23 cellular contexts compared by ENCODE assay signal in the genomic region with DNA sequence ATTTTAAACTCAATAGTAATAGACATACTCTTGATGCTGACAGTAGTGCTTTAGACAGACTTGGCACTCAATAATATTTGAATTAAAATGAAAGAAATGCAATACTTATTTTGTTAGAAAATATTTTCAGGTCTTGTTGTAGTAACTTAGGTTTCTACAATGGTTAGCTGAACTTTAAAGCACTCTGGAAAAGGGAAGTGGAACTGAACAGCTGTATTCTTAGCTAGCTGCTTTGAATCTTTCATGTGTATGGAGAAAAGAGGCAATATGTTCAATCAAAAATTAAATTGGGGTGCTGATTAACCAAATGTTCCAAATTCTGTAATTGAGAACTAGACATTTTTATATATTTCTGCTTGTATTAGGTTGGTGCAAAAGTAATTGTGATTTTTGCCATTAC.
"Had no signal": no experiment of that assay in that cellular context is flagged by ENCODE, and none has a peak within 500 bp of the region (broad histone marks: within the 10 kb centered on the region; RNA-seq: fewer than 3 reads in every experiment).

No MANE protein-coding gene starts in this region.

- H3K27me3 Mint-ChIP-seq: activated B cell treated with CpG ODN at 0.5 μM for 24 hours; activated CD4-positive, alpha-beta memory T cell treated with anti-CD3 and anti-CD28 coated beads, Interleukin-2, amount 10 ng/mL, durations not matched to agents 7 days and 5 days; activated naive CD4-positive, alpha-beta T cell treated with anti-CD3 and anti-CD28 coated beads, Interleukin-2, amount 10 ng/mL, durations not matched to agents 7 days and 5 days; activated naive CD8-positive, alpha-beta T cell treated with anti-CD3 and anti-CD28 coated beads, Interleukin-2, amount 50 U/mL, for 24 hours; naive thymus-derived CD8-positive, alpha-beta T cell; stimulated activated naive CD8-positive, alpha-beta T cell treated with anti-CD3 and anti-CD28 coated beads, Interleukin-15, amount 100 ng/mL, for 72 hours had no signal

- H3K36me3 Mint-ChIP-seq: activated naive CD4-positive, alpha-beta T cell treated with anti-CD3 and anti-CD28 coated beads, Interleukin-2, amount 10 ng/mL, durations not matched to agents 7 days and 5 days; mesothelial cell of epicardium; naive thymus-derived CD8-positive, alpha-beta T cell; neural progenitor cell; stimulated activated effector memory CD8-positive, alpha-beta T cell treated with anti-CD3 and anti-CD28 coated beads, Interleukin-12 subunit alpha, Interleukin-12 subunit beta, amount 100 ng/mL, for 72 hours had no signal

- DNase-seq: activated B cell treated with CpG ODN at 0.5 μM for 24 hours; activated CD4-positive, alpha-beta memory T cell treated with anti-CD3 and anti-CD28 coated beads, Interleukin-2, amount 10 ng/mL, durations not matched to agents 7 days and 5 days; activated CD4-positive, alpha-beta T cell treated with anti-CD3 and anti-CD28 coated beads for 4 hours; activated effector memory CD4-positive, alpha-beta T cell treated with anti-CD3 and anti-CD28 coated beads, Interleukin-2, amount 50 U/mL, for 16 hours; activated naive CD4-positive, alpha-beta T cell treated with anti-CD3 and anti-CD28 coated beads, Interleukin-2, amount 10 ng/mL, durations not matched to agents 7 days and 5 days; activated naive CD8-positive, alpha-beta T cell treated with anti-CD3 and anti-CD28 coated beads, Interleukin-2, amount 50 U/mL, for 24 hours; activated T-cell treated with anti-CD3 and anti-CD28 coated beads for 4 hours; cerebellar nuclear complex; esophagus squamous epithelium; gastrocnemius medialis; head of caudate nucleus; hypothalamus; left ventricle myocardium inferior; mammary epithelial cell; naive thymus-derived CD8-positive, alpha-beta T cell; posterior cingulate gyrus; right lobe of liver; stimulated activated CD4-positive, alpha-beta T cell treated with anti-CD3 and anti-CD28 coated beads, Interleukin-2, amount 100 ng/mL, for 24 hours; stimulated activated naive CD8-positive, alpha-beta T cell treated with anti-CD3 and anti-CD28 coated beads, Interleukin-15, amount 100 ng/mL, for 72 hours; transverse colon had no signal

- ATAC-seq: activated naive CD8-positive, alpha-beta T cell treated with anti-CD3 and anti-CD28 coated beads, Interleukin-2, amount 50 U/mL, for 24 hours; gastrocnemius medialis; naive thymus-derived CD8-positive, alpha-beta T cell; right lobe of liver; stimulated activated effector memory CD8-positive, alpha-beta T cell treated with anti-CD3 and anti-CD28 coated beads, Interleukin-12 subunit alpha, Interleukin-12 subunit beta, amount 100 ng/mL, for 72 hours; stimulated activated naive CD8-positive, alpha-beta T cell treated with anti-CD3 and anti-CD28 coated beads, Interleukin-15, amount 100 ng/mL, for 72 hours had no signal

- H3K4me1 Mint-ChIP-seq: activated B cell treated with CpG ODN at 0.5 μM for 24 hours; activated CD4-positive, alpha-beta memory T cell treated with anti-CD3 and anti-CD28 coated beads, Interleukin-2, amount 10 ng/mL, durations not matched to agents 7 days and 5 days; activated naive CD4-positive, alpha-beta T cell treated with anti-CD3 and anti-CD28 coated beads, Interleukin-2, amount 10 ng/mL, durations not matched to agents 7 days and 5 days; activated naive CD8-positive, alpha-beta T cell treated with anti-CD3 and anti-CD28 coated beads, Interleukin-2, amount 50 U/mL, for 24 hours; naive thymus-derived CD8-positive, alpha-beta T cell; stimulated activated effector memory CD8-positive, alpha-beta T cell treated with anti-CD3 and anti-CD28 coated beads, Interleukin-12 subunit alpha, Interleukin-12 subunit beta, amount 100 ng/mL, for 72 hours; stimulated activated naive CD8-positive, alpha-beta T cell treated with anti-CD3 and anti-CD28 coated beads, Interleukin-15, amount 100 ng/mL, for 72 hours had no signal

- H3K4me3 Mint-ChIP-seq: activated B cell treated with CpG ODN at 0.5 μM for 24 hours; activated CD4-positive, alpha-beta memory T cell treated with anti-CD3 and anti-CD28 coated beads, Interleukin-2, amount 10 ng/mL, durations not matched to agents 7 days and 5 days; activated naive CD4-positive, alpha-beta T cell treated with anti-CD3 and anti-CD28 coated beads, Interleukin-2, amount 10 ng/mL, durations not matched to agents 7 days and 5 days; activated naive CD8-positive, alpha-beta T cell treated with anti-CD3 and anti-CD28 coated beads, Interleukin-2, amount 50 U/mL, for 24 hours; mesothelial cell of epicardium; naive thymus-derived CD8-positive, alpha-beta T cell; neural progenitor cell; stimulated activated effector memory CD8-positive, alpha-beta T cell treated with anti-CD3 and anti-CD28 coated beads, Interleukin-12 subunit alpha, Interleukin-12 subunit beta, amount 100 ng/mL, for 72 hours; stimulated activated naive CD8-positive, alpha-beta T cell treated with anti-CD3 and anti-CD28 coated beads, Interleukin-15, amount 100 ng/mL, for 72 hours had no signal

- H3K9me3 Mint-ChIP-seq: activated B cell treated with CpG ODN at 0.5 μM for 24 hours; activated naive CD8-positive, alpha-beta T cell treated with anti-CD3 and anti-CD28 coated beads, Interleukin-2, amount 50 U/mL, for 24 hours; neural progenitor cell had no signal

- H3K27ac Mint-ChIP-seq: activated B cell treated with CpG ODN at 0.5 μM for 24 hours; activated CD4-positive, alpha-beta memory T cell treated with anti-CD3 and anti-CD28 coated beads, Interleukin-2, amount 10 ng/mL, durations not matched to agents 7 days and 5 days; activated naive CD4-positive, alpha-beta T cell treated with anti-CD3 and anti-CD28 coated beads, Interleukin-2, amount 10 ng/mL, durations not matched to agents 7 days and 5 days; activated naive CD8-positive, alpha-beta T cell treated with anti-CD3 and anti-CD28 coated beads, Interleukin-2, amount 50 U/mL, for 24 hours; mesothelial cell of epicardium; naive thymus-derived CD8-positive, alpha-beta T cell; neural progenitor cell; stimulated activated effector memory CD8-positive, alpha-beta T cell treated with anti-CD3 and anti-CD28 coated beads, Interleukin-12 subunit alpha, Interleukin-12 subunit beta, amount 100 ng/mL, for 72 hours; stimulated activated naive CD8-positive, alpha-beta T cell treated with anti-CD3 and anti-CD28 coated beads, Interleukin-15, amount 100 ng/mL, for 72 hours had no signal
